Comparison of ENCODE assay signal across 1 cellular context in the genomic region with DNA sequence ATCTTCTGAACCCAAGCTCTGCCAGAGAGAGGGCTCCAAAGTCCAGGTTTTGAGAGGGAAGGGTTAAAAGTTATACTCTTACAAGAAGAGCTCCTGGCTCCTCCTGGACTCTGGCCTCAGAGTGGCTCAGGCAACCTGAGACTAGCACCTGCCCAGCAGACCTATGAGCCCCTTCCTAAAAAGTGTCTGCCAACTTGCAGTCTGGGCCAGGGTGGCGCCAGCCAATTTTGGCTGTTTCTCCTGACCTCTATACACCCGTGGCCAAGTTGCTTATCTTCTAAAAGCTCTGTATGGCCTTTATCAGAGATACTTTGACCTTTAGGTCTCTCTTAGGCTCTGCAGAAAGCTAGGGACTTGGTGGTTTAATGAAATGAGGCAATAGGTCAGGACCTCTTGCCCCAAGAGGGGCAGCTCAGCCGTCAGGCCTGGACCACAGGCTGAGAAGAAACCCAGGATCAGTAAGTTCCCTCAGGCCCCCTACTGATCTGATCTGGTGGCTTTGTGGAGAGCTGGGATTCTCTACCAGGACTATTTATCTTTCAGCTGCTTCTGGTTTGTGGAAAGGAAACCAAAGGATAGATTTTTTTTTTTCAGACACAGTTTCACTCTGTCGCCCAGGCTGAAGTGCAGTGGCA.
TF ChIP-seq lines count a peak whose summit lies in the region.

No MANE protein-coding gene starts in this region.

TF ChIP-seq in HepG2, 621 proteins besides CTCF, POLR2A, EP300 and RAD21 (continued from another document):
- TF ChIP-seq PRDM4 (CRISPR knock-in tag; IDR thresholded peaks at IDR 0.05; ENCODE audit: borderline replicate concordance) = peak; percentile 14; the same call in 1 of the 2 replicates
- TF ChIP-seq, protein P1, sequence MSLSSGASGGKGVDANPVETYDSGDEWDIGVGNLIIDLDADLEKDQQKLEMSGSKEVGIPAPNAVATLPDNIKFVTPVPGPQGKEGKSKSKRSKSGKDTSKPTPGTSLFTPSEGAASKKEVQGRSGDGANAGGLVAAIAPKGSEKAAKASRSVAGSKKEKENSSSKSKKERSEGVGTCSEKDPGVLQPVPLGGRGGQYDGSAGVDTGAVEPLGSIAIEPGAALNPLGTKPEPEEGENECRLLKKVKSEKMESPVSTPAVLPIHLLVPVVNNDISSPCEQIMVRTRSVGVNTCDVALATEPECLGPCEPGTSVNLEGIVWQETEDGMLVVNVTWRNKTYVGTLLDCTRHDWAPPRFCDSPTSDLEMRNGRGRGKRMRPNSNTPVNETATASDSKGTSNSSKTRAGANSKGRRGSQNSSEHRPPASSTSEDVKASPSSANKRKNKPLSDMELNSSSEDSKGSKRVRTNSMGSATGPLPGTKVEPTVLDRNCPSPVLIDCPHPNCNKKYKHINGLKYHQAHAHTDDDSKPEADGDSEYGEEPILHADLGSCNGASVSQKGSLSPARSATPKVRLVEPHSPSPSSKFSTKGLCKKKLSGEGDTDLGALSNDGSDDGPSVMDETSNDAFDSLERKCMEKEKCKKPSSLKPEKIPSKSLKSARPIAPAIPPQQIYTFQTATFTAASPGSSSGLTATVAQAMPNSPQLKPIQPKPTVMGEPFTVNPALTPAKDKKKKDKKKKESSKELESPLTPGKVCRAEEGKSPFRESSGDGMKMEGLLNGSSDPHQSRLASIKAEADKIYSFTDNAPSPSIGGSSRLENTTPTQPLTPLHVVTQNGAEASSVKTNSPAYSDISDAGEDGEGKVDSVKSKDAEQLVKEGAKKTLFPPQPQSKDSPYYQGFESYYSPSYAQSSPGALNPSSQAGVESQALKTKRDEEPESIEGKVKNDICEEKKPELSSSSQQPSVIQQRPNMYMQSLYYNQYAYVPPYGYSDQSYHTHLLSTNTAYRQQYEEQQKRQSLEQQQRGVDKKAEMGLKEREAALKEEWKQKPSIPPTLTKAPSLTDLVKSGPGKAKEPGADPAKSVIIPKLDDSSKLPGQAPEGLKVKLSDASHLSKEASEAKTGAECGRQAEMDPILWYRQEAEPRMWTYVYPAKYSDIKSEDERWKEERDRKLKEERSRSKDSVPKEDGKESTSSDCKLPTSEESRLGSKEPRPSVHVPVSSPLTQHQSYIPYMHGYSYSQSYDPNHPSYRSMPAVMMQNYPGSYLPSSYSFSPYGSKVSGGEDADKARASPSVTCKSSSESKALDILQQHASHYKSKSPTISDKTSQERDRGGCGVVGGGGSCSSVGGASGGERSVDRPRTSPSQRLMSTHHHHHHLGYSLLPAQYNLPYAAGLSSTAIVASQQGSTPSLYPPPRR (CRISPR knock-in tag; IDR thresholded peaks at IDR 0.05; ENCODE audit: borderline replicate concordance) = peak; percentile 24; the same call in 1 of the 2 replicates
- TF ChIP-seq NR2F2 (IDR thresholded peaks at IDR 0.05; ENCODE audit: borderline replicate concordance, low read depth) = peak; percentile 96
- TF ChIP-seq POLR2AphosphoS2 (IDR thresholded peaks at IDR 0.05; ENCODE audit: low read depth, low read length) = no peak
- TF ChIP-seq ZBTB1 (CRISPR knock-in tag; IDR thresholded peaks at IDR 0.05; ENCODE audit: borderline replicate concordance) = no peak
- TF ChIP-seq ZNF850 (CRISPR knock-in tag; conservative IDR thresholded peaks at IDR 0.05) = no peak
- TF ChIP-seq ATM (IDR thresholded peaks at IDR 0.05; ENCODE audit: borderline replicate concordance) = no peak
- no peak for TF ChIP-seq CENPBD1 (CRISPR knock-in tag; IDR thresholded peaks at IDR 0.05; ENCODE audit: borderline replicate concordance, low read depth)
- TF ChIP-seq PBX2 (CRISPR knock-in tag; IDR thresholded peaks at IDR 0.05) = no peak
